In genomic region chr19:56314584-56315075, GRCh38 we compare ENCODE assay signal across 8 cellular contexts. TPM values are rescaled to one million over a fixed set of nuclear protein-coding genes. Genes with fewer than 3 reads are reported as not detected.
DNase-seq lines count a peak whose midpoint lies in the region; ATAC-seq lines count a peak whose summit lies in the region.

TSS of gene ZSCAN5A (minus strand) at chr19:56314839. CDS start at chr19:56225046, 89,793 bp downstream.

- no peaks in the 10 kb centered on the region for H3K9me3 Mint-ChIP-seq in effector memory CD8-positive, alpha-beta T cell
- H3K9me3 Mint-ChIP-seq in memory B cell: no peaks in the 10 kb centered on the region

- H3K4me3 Mint-ChIP-seq in effector memory CD8-positive, alpha-beta T cell: peak within 1 kb of the TSS; percentile 83 to 96
- peak within 1 kb of the TSS; percentile 97 for H3K4me3 Mint-ChIP-seq in memory B cell

- ATAC-seq in GM21390 (IDR thresholded peaks at IDR 0.05; ENCODE audit: unreplicated experiment) (peak; percentile 73), memory B cell (ENCODE audit: low read depth) (peak; percentile 78)
- ATAC-seq in effector memory CD8-positive, alpha-beta T cell (replicated peaks): peak; percentile 79

- DNase-seq in Caki2 (ENCODE audit: low read depth) (peak; percentile 99), HUDEP-2 (lab: John Stamatoyannopoulos, UW; ENCODE audit: unreplicated experiment in 76 of 76) (peak; percentile 85 to 100 (median 98)), NOMO-1 treated with dmso at 0.1 percent for 144 hours (lab: John Stamatoyannopoulos, UW; ENCODE audit: unreplicated experiment) (peak; percentile 96), memory B cell (ENCODE audit: low spot score in 2 of 2) (peak; percentile 96 to 99)
- DNase-seq in activated CD8-positive, alpha-beta memory T cell treated with anti-CD3 and anti-CD28 coated beads for 48 hours (ENCODE audit: low read depth in 2 of 3, low spot score in 2 of 3): peak; percentile 91 to 98 (median 97)
- DNase-seq in effector memory CD8-positive, alpha-beta T cell: peak; percentile 93 to 97 (median 94)
- peak; percentile 98 for DNase-seq in stimulated activated CD8-positive, alpha-beta memory T cell treated with anti-CD3 and anti-CD28 coated beads, Interleukin-12 subunit alpha, Interleukin-12 subunit beta, amount 100 ng/mL, for 1 hour (ENCODE audit: low read depth)

- in situ Hi-C loops in Caki2 (cut with HindIII; ENCODE audit: low pct_unique_long_range_greater_than_20kb, low sequenced_read_pairs): no loop called here

- peaks cover 12 to 19% of the 10 kb centered on the region in 2 donors for H3K4me1 Mint-ChIP-seq in effector memory CD8-positive, alpha-beta T cell (ENCODE audit: low read depth in 2 of 2)
- H3K4me1 Mint-ChIP-seq in memory B cell: peaks cover 11% of the 10 kb centered on the region

- peaks cover 20% of the 10 kb centered on the region for H3K36me3 Mint-ChIP-seq in effector memory CD8-positive, alpha-beta T cell (ENCODE audit: insufficient read depth)
- peaks cover 6% of the 10 kb centered on the region for H3K36me3 Mint-ChIP-seq in memory B cell

- peak within 1 kb of the TSS; percentile 99 to 100 for H3K27ac Mint-ChIP-seq in effector memory CD8-positive, alpha-beta T cell
- H3K27ac Mint-ChIP-seq in memory B cell: peak within 1 kb of the TSS; percentile 100

- H3K27me3 Mint-ChIP-seq in effector memory CD8-positive, alpha-beta T cell: peaks cover 0 to under 1% of the 10 kb centered on the region in 2 donors
- no peaks in the 10 kb centered on the region for H3K27me3 Mint-ChIP-seq in memory B cell

RNA-seq across cellular contexts. Expression of gene ZSCAN5A, which starts in this region (rescaled TPM):
- 3.2 and 5.6 TPM in 2 replicates for total RNA-seq in Caki2 (2014; rRNA removed; shearing (Covaris generic); ENCODE audit: low replicate concordance)

Comparison
In these comparisons a context has a peak if more than half of its experiments do, and no peak if none do; other contexts are left out.
1. Peak in every context shown above with its lines: DNase-seq and ATAC-seq.